In the genomic region with DNA sequence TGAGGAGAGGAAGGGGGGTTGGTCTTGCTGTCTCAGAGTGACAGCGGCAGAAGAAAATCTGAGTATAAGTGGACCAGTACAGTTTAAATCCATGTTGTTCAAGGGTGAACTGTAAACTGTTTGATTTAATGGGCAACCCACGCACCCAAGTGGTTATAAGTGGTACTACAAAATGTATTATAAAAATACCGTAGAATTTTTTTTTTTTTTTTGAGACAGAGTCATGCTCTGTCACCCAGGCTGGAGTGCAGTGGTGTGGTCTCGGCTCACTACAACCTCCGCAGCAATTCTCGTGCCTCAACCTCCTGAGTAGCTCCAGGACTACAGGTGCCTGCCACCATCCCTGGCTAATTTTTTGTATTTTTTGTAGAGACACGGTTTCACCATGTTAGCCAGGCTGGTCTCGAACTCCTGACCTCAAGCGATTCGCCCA, we compare ENCODE assay signal across 8 cellular contexts. TPM values are rescaled to one million over a fixed set of nuclear protein-coding genes. Genes with fewer than 3 reads are reported as not detected.
DNase-seq lines count a peak whose midpoint lies in the region; ATAC-seq and TF ChIP-seq lines count a peak whose summit lies in the region.

No MANE protein-coding gene starts in this region.

- H3K18ac ChIP-seq in mesendoderm (ENCODE audit: low read length), result no peak overlapping the region

- H2BK120ac ChIP-seq in mesendoderm (ENCODE audit: low read depth, low read length), result no peak overlapping the region

- H3K4me1 ChIP-seq in mesendoderm (ENCODE audit: control insufficient read depth, low read depth, low read length), result peaks cover 8% of the 10 kb centered on the region

- H3K36me3 Mint-ChIP-seq in T-cell, result peaks cover 12% of the 10 kb centered on the region
- peaks cover 4% of the 10 kb centered on the region for H3K36me3 Mint-ChIP-seq in type B pancreatic cell

- no peak overlapping the region for H3K4me2 ChIP-seq in mesendoderm (ENCODE audit: low read length)

- H3K27me3 ChIP-seq in mesendoderm (ENCODE audit: insufficient read depth, low read length, poor library complexity), result no peaks in the 10 kb centered on the region

- CTCF ChIA-PET in T-cell (lab: Charles Lee), result interaction anchor here (0.7 to 1.2 kb wide), 3 partner anchors 14 to 40 kb away, joined by 4 to 6 read pairs (median 5); no protein-coding TSS in a partner anchor

- no peaks in the 10 kb centered on the region for H3K79me2 ChIP-seq in mesendoderm (ENCODE audit: control insufficient read depth, insufficient read depth, low read length)

- H2BK15ac ChIP-seq in mesendoderm (replicated peaks; ENCODE audit: low read depth), result no peak overlapping the region

- no peak overlapping the region for H3K4ac ChIP-seq in mesendoderm (ENCODE audit: low read depth, low read length)

- no peak overlapping the region for H4K8ac ChIP-seq in mesendoderm (ENCODE audit: low read depth, low read length)

- POLR2A ChIA-PET in T-cell (lab: Charles Lee), result no interaction called here

- H3K27ac ChIP-seq in mesendoderm (ENCODE audit: low read depth, low read length), result no peak overlapping the region

- no CpG with 5 or more reads among the region's 10 CpGs for WGBS in mesendoderm (ENCODE audit: extremely low coverage, insufficient coverage, low lambda C conversion rate)

- no peak overlapping the region for H3K4me3 Mint-ChIP-seq in T-cell
- H3K4me3 Mint-ChIP-seq in type B pancreatic cell, result peak overlapping the region; percentile 58

- no peak overlapping the region for H2AK5ac ChIP-seq in mesendoderm (ENCODE audit: low read length)

- DNase-seq in activated T-cell treated with anti-CD3 and anti-CD28 coated beads for 1 hour (ENCODE audit: low read depth) (peak; percentile 16), activated T-cell treated with anti-CD3 and anti-CD28 coated beads for 4 hours (no peak), NCI-H1436 treated with DMSO at 0.1 percent for 48 hours (lab: John Stamatoyannopoulos, UW) (peak; percentile 16), T-cell (peak in 18 of 34 experiments; percentile 4 to 32 (median 16)), cerebellar cortex (ENCODE audit: low spot score) (peak; percentile 65), mesendoderm (peak; percentile 32), type B pancreatic cell (ENCODE audit: extremely low spot score, unreplicated experiment) (no peak)

- H3K56ac ChIP-seq in mesendoderm (ENCODE audit: low read length), result no peak overlapping the region

- peaks cover 2% of the 10 kb centered on the region for H3K79me1 ChIP-seq in mesendoderm (ENCODE audit: low read length)

- no peaks in the 10 kb centered on the region for H3K27me3 Mint-ChIP-seq in T-cell
- H3K27me3 Mint-ChIP-seq in type B pancreatic cell, result no peaks in the 10 kb centered on the region

- ATAC-seq in T-cell (replicated peaks in 1 of 4) (peak in 3 of 4 experiments; percentile 10 to 20 (median 19)), GM21526 (IDR thresholded peaks at IDR 0.05; ENCODE audit: low FRiP score, unreplicated experiment) (no peak)

- H3K23ac ChIP-seq in mesendoderm (ENCODE audit: low read length), result no peak overlapping the region

- peaks cover 0 to 4% (median 0%) of the 10 kb centered on the region in 3 donors for H3K9me3 Mint-ChIP-seq in T-cell
- H3K9me3 Mint-ChIP-seq in type B pancreatic cell, result no peaks in the 10 kb centered on the region

- no peak overlapping the region for H3K4me3 ChIP-seq in mesendoderm (ENCODE audit: low read length)

- no peak overlapping the region for H4K5ac ChIP-seq in mesendoderm (ENCODE audit: low read length)

- no peak overlapping the region for H3K9ac ChIP-seq in mesendoderm (ENCODE audit: low read length)

- H3K27ac Mint-ChIP-seq in T-cell (no peak overlapping the region), type B pancreatic cell (no peak overlapping the region)

- H3K36me3 ChIP-seq in mesendoderm (ENCODE audit: control insufficient read depth, insufficient read depth, low read length), result no peaks in the 10 kb centered on the region

- peaks cover 35 to 40% (median 37%) of the 10 kb centered on the region in 3 donors for H3K4me1 Mint-ChIP-seq in T-cell
- peaks cover 14% of the 10 kb centered on the region for H3K4me1 Mint-ChIP-seq in type B pancreatic cell (ENCODE audit: unreplicated experiment)

- peak; percentile 75 for TF ChIP-seq CTCF in type B pancreatic cell (conservative IDR thresholded peaks at IDR 0.05)

- H2BK5ac ChIP-seq in mesendoderm (ENCODE audit: low read length), result no peak overlapping the region

RNA-seq across cellular contexts. Expression of a gene that starts 2.1 kb away (rescaled TPM):
- 10 to 100 TPM; 16.4 to 30.1 (median 24.7) TPM for total RNA-seq in T-cell
- polyA plus RNA-seq in mesendoderm (2013, experiment 1 of 2), result 22.8 TPM
- polyA plus RNA-seq in mesendoderm (2013, experiment 2 of 2), result 23.4 TPM
- 25.6 and 33.5 TPM in 2 replicates for total RNA-seq in type B pancreatic cell (ENCODE audit: low replicate concordance)

RNA-seq across cellular contexts. Expression of a gene that starts 40.1 kb away (rescaled TPM):
- 10 to 100 TPM; 15.1 to 39.5 (median 35.9) TPM for total RNA-seq in T-cell
- 20.0 TPM for polyA plus RNA-seq in mesendoderm (2013, experiment 1 of 2)
- polyA plus RNA-seq in mesendoderm (2013, experiment 2 of 2), result 21.4 TPM
- 29.3 and 39.9 TPM in 2 replicates for total RNA-seq in type B pancreatic cell (ENCODE audit: low replicate concordance)

Comparison
In these comparisons a context has a peak if more than half of its experiments do, and no peak if none do; other contexts are left out.
1. DNase-seq: peak in activated T-cell treated with anti-CD3 and anti-CD28 coated beads for 1 hour (single experiment), NCI-H1436 treated with DMSO at 0.1 percent for 48 hours (single experiment), T-cell (18 of 34), cerebellar cortex (single experiment) and mesendoderm (single experiment); none in activated T-cell treated with anti-CD3 and anti-CD28 coated beads for 4 hours (single experiment) and type B pancreatic cell (single experiment).